22 cellular contexts compared by ENCODE assay signal in genomic region chr6:123550052-123550617, GRCh38.
"Had no signal": no experiment of that assay in that cellular context is flagged by ENCODE, and none has a peak within 500 bp of the region (broad histone marks: within the 10 kb centered on the region; RNA-seq: fewer than 3 reads in every experiment).

No MANE protein-coding gene starts in this region.

- H3K4me3 Mint-ChIP-seq: activated naive CD4-positive, alpha-beta T cell treated with anti-CD3 and anti-CD28 coated beads, Interleukin-2, amount 10 ng/mL, durations not matched to agents 7 days and 5 days; activated T-cell treated with anti-CD3 and anti-CD28 coated beads, Interleukin-2, amount 50 U/mL, for 72 hours; natural killer cell treated with Interleukin-12 subunit alpha and Interleukin-12 subunit beta and Interleukin-15 and Interleukin-18, amount 100 ng/mL, for 72 hours; type B pancreatic cell had no signal

- H3K27me3 Mint-ChIP-seq: activated naive CD4-positive, alpha-beta T cell treated with anti-CD3 and anti-CD28 coated beads, Interleukin-2, amount 10 ng/mL, durations not matched to agents 7 days and 5 days; natural killer cell treated with Interleukin-12 subunit alpha and Interleukin-12 subunit beta and Interleukin-15 and Interleukin-18, amount 100 ng/mL, for 72 hours; type B pancreatic cell had no signal

- H3K4me2 ChIP-seq: smooth muscle cell had no signal

- H3K36me3 Mint-ChIP-seq: activated naive CD4-positive, alpha-beta T cell treated with anti-CD3 and anti-CD28 coated beads, Interleukin-2, amount 10 ng/mL, durations not matched to agents 7 days and 5 days; natural killer cell treated with Interleukin-12 subunit alpha and Interleukin-12 subunit beta and Interleukin-15 and Interleukin-18, amount 100 ng/mL, for 72 hours; type B pancreatic cell had no signal

- H3K27me3 ChIP-seq: esophagus muscularis mucosa, gastroesophageal sphincter, neutrophil, ovary, sigmoid colon, testis had no signal

- H3K27ac ChIP-seq: coronary artery, esophagus muscularis mucosa, gastroesophageal sphincter, neutrophil, ovary, sigmoid colon, testis had no signal

- H3K4me1 Mint-ChIP-seq: activated naive CD4-positive, alpha-beta T cell treated with anti-CD3 and anti-CD28 coated beads, Interleukin-2, amount 10 ng/mL, durations not matched to agents 7 days and 5 days had no signal

- DNase-seq: activated CD4-positive, alpha-beta T cell treated with anti-CD3 and anti-CD28 coated beads for 4 hours; activated CD4-positive, alpha-beta T cell treated with anti-CD3 and anti-CD28 coated beads, Interleukin-2, amount 50 U/mL, for 48 hours; activated CD4-positive, CD25-positive, alpha-beta regulatory T cell; activated effector memory CD4-positive, alpha-beta T cell treated with Interleukin-2 at 50 U/mL for 16 hours; activated naive CD4-positive, alpha-beta T cell treated with anti-CD3 and anti-CD28 coated beads, Interleukin-2, amount 10 ng/mL, durations not matched to agents 7 days and 5 days; activated T-cell treated with anti-CD3 and anti-CD28 coated beads, Interleukin-2, amount 50 U/mL, for 72 hours; amygdala; head of caudate nucleus; hypothalamus; ovary; sigmoid colon; stimulated activated CD4-positive, alpha-beta T cell treated with anti-CD3 and anti-CD28 coated beads, Interleukin-15, amount 100 ng/mL, for 24 hours; stimulated activated naive CD4-positive, alpha-beta T cell; T-helper 1 cell; testis had no signal

- H3K9me3 ChIP-seq: esophagus muscularis mucosa, gastroesophageal sphincter, neutrophil, ovary, sigmoid colon, testis had no signal

- H3K4me1 ChIP-seq: gastroesophageal sphincter, testis had no signal

- H3K36me3 ChIP-seq: esophagus muscularis mucosa, gastroesophageal sphincter, neutrophil, ovary, sigmoid colon had no signal

- H3K9me3 Mint-ChIP-seq: activated naive CD4-positive, alpha-beta T cell treated with anti-CD3 and anti-CD28 coated beads, Interleukin-2, amount 10 ng/mL, durations not matched to agents 7 days and 5 days had no signal

- H3K4me3 ChIP-seq: coronary artery, esophagus muscularis mucosa, gastroesophageal sphincter, ovary, sigmoid colon, smooth muscle cell, testis had no signal

- H3K27ac Mint-ChIP-seq: activated naive CD4-positive, alpha-beta T cell treated with anti-CD3 and anti-CD28 coated beads, Interleukin-2, amount 10 ng/mL, durations not matched to agents 7 days and 5 days; activated T-cell treated with anti-CD3 and anti-CD28 coated beads, Interleukin-2, amount 50 U/mL, for 72 hours; natural killer cell treated with Interleukin-12 subunit alpha and Interleukin-12 subunit beta and Interleukin-15 and Interleukin-18, amount 100 ng/mL, for 72 hours; type B pancreatic cell had no signal

- ATAC-seq: activated T-cell treated with anti-CD3 and anti-CD28 coated beads, Interleukin-2, amount 50 U/mL, for 72 hours; gastroesophageal sphincter; natural killer cell treated with Interleukin-12 subunit alpha and Interleukin-12 subunit beta and Interleukin-15 and Interleukin-18, amount 100 ng/mL, for 72 hours had no signal
